Comparison of ENCODE assay signal across 1 cellular context in genomic region chr3:195708066-195708465, GRCh38.
TF ChIP-seq lines count a peak whose summit lies in the region.

No MANE protein-coding gene starts in this region.

TF ChIP-seq in K562, 482 proteins besides CTCF, POLR2A, EP300 and RAD21:
- no peak for TF ChIP-seq BRF2 (IDR thresholded peaks at IDR 0.05; ENCODE audit: borderline replicate concordance, insufficient read depth, insufficient read length)
- peak; percentile 53 for TF ChIP-seq SNRNP70 (optimal IDR thresholded peaks at IDR 0.05; ENCODE audit: low read depth, low read length)
- TF ChIP-seq STAT5B (CRISPR knock-in tag; IDR thresholded peaks at IDR 0.05): no peak
- TF ChIP-seq DACH1 (IDR thresholded peaks at IDR 0.05; ENCODE audit: partially characterized antibody): no peak
TF ChIP-seq in K562: peak in this region for 1.
